Comparison of ENCODE assay signal across 8 cellular contexts in the genomic region with DNA sequence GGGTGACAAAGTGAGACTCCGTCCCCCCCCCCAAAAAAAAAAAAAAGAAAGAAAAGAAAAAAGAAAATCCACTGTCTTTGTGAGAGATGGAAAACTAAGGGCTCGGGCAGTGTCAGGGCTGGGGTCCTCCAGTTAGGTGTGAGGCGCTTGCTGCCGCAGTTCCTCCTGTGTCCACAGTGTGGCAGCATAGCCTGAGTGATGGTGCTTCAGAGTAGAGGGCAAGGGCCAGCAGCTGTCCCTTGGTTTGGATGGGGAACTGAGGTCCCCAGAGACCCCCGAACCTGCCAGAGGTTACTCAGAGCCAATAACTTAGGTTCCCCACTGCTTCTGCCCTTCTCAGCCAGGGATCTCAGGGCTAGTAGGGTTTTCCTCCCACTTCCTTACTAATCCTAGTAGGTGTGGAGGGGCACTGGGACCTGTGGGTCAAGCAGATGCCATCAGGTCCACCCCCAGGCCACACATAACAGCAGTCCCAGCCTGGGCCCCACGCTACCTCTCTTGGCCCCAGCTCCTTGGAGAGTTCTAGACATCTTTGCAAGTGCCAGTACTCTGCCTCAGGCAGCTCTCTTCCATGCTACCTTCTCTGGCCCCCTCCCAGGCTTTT. TPM values are rescaled to one million over a fixed set of nuclear protein-coding genes. Genes with fewer than 3 reads are reported as not detected.
DNase-seq lines count a peak whose midpoint lies in the region; FAIRE-seq and TF ChIP-seq lines count a peak whose summit lies in the region.

No MANE protein-coding gene starts in this region.

- DNase-seq in D721Med (ENCODE audit: insufficient read length, low spot score) (peak; percentile 87), HUDEP-2 (lab: John Stamatoyannopoulos, UW; ENCODE audit: unreplicated experiment in 76 of 76) (peak in 64 of 76 experiments; percentile 4 to 79 (median 37)), SK-MEL-5 (ENCODE audit: low read depth, low spot score) (peak; percentile 76), glutamatergic neuron (peak; percentile 92), pons (ENCODE audit: low spot score) (peak; percentile 74), urothelium cell line (ENCODE audit: low spot score) (peak; percentile 83), putamen (ENCODE audit: low spot score) (no peak)
- DNase-seq in activated naive CD4-positive, alpha-beta T cell treated with anti-CD3 and anti-CD28 coated beads for 36 hours = peak; percentile 87

- intact Hi-C loops in activated naive CD4-positive, alpha-beta T cell treated with anti-CD3 and anti-CD28 coated beads for 36 hours (cut with micrococcal nuclease) = loop anchor here (1.0 to 10.0 kb wide), 3 partner anchors 41 to 347 kb away; partner anchors contain the start of gene FLII

- in situ Hi-C loops in SK-MEL-5 (cut with HindIII; ENCODE audit: low pct_unique_long_range_greater_than_20kb, low sequenced_read_pairs) = no loop called here

- H3K27me3 Mint-ChIP-seq in activated naive CD4-positive, alpha-beta T cell treated with anti-CD3 and anti-CD28 coated beads for 36 hours (ENCODE audit: low read depth) = no peaks in the 10 kb centered on the region
- peaks cover 7% of the 10 kb centered on the region for H3K27me3 Mint-ChIP-seq in glutamatergic neuron (ENCODE audit: unreplicated experiment)

- H3K9me3 Mint-ChIP-seq in activated naive CD4-positive, alpha-beta T cell treated with anti-CD3 and anti-CD28 coated beads for 36 hours = no peaks in the 10 kb centered on the region
- H3K9me3 Mint-ChIP-seq in glutamatergic neuron (ENCODE audit: unreplicated experiment) = peaks cover 2% of the 10 kb centered on the region

- H3K4me1 Mint-ChIP-seq in activated naive CD4-positive, alpha-beta T cell treated with anti-CD3 and anti-CD28 coated beads for 36 hours (ENCODE audit: low read depth) = no peaks in the 10 kb centered on the region
- peaks cover 11% of the 10 kb centered on the region for H3K4me1 Mint-ChIP-seq in glutamatergic neuron (ENCODE audit: low read depth, unreplicated experiment)

- no peak overlapping the region for H3K4me3 Mint-ChIP-seq in activated naive CD4-positive, alpha-beta T cell treated with anti-CD3 and anti-CD28 coated beads for 36 hours
- H3K4me3 Mint-ChIP-seq in glutamatergic neuron (ENCODE audit: unreplicated experiment) = no peak overlapping the region

- TF ChIP-seq CTCF in D721Med (IDR thresholded peaks at IDR 0.05; ENCODE audit: insufficient read depth, missing control alignments) (peak; percentile 61), glutamatergic neuron (IDR thresholded peaks at IDR 0.05; ENCODE audit: partially characterized antibody, unreplicated experiment) (peak; percentile 86)

- FAIRE-seq in D721Med (lab: Jason Lieb, UNC) = no peak
- no peak for FAIRE-seq in urothelium cell line (lab: Jason Lieb, UNC)

- no peak overlapping the region for H3K27ac Mint-ChIP-seq in activated naive CD4-positive, alpha-beta T cell treated with anti-CD3 and anti-CD28 coated beads for 36 hours
- no peak overlapping the region for H3K27ac Mint-ChIP-seq in glutamatergic neuron (ENCODE audit: unreplicated experiment)

- CTCF ChIA-PET in activated naive CD4-positive, alpha-beta T cell treated with anti-CD3 and anti-CD28 coated beads for 36 hours (lab: Charles Lee) = interaction anchor here (0.6 to 2.4 kb wide), 12 partner anchors 12 to 111 kb away, joined by 3 to 8 read pairs (median 4); partner anchors contain the start of gene ALKBH5

- H3K36me3 Mint-ChIP-seq in activated naive CD4-positive, alpha-beta T cell treated with anti-CD3 and anti-CD28 coated beads for 36 hours (ENCODE audit: low read depth) = no peaks in the 10 kb centered on the region
- H3K36me3 Mint-ChIP-seq in glutamatergic neuron (ENCODE audit: unreplicated experiment) = no peaks in the 10 kb centered on the region

RNA-seq across cellular contexts. Expression of gene LLGL1, which starts 7.9 kb away (rescaled TPM):
- total RNA-seq in SK-MEL-5 (2014; rRNA removed; shearing (Covaris generic)) = 16.9 and 18.0 TPM in 2 replicates
- polyA plus RNA-seq in SK-MEL-5 (2015; cell fraction: cytosol; rRNA removed) = 49.7 and 66.4 TPM in 2 replicates
- 23.5 and 29.6 TPM in 2 replicates for polyA plus RNA-seq in SK-MEL-5 (2015; cell fraction: nucleus; rRNA removed)
- 10 to 100 TPM; 14.8 to 15.0 TPM for total RNA-seq in activated naive CD4-positive, alpha-beta T cell treated with anti-CD3 and anti-CD28 coated beads for 36 hours
- 84.6 TPM for total RNA-seq in glutamatergic neuron (ENCODE audit: unreplicated experiment)

RNA-seq across cellular contexts. Expression of gene ALKBH5, which starts 33.9 kb away (rescaled TPM):
- total RNA-seq in SK-MEL-5 (2014; rRNA removed; shearing (Covaris generic)) = 85.5 and 97.6 TPM in 2 replicates
- polyA plus RNA-seq in SK-MEL-5 (2015; cell fraction: cytosol; rRNA removed) = 99.1 and 105 TPM in 2 replicates
- 19.7 and 21.3 TPM in 2 replicates for polyA plus RNA-seq in SK-MEL-5 (2015; cell fraction: nucleus; rRNA removed)
- 10 to 100 TPM; 83.4 to 86.7 TPM for total RNA-seq in activated naive CD4-positive, alpha-beta T cell treated with anti-CD3 and anti-CD28 coated beads for 36 hours
- 62.7 TPM for total RNA-seq in glutamatergic neuron (ENCODE audit: unreplicated experiment)

RNA-seq across cellular contexts. Expression of gene FLII, which starts 41.0 kb away (rescaled TPM):
- 96.0 and 113 TPM in 2 replicates for total RNA-seq in SK-MEL-5 (2014; rRNA removed; shearing (Covaris generic))
- 125 and 164 TPM in 2 replicates for polyA plus RNA-seq in SK-MEL-5 (2015; cell fraction: cytosol; rRNA removed)
- 327 and 369 TPM in 2 replicates for polyA plus RNA-seq in SK-MEL-5 (2015; cell fraction: nucleus; rRNA removed)
- 100 to 1,000 TPM; 326 to 328 TPM for total RNA-seq in activated naive CD4-positive, alpha-beta T cell treated with anti-CD3 and anti-CD28 coated beads for 36 hours
- 203 TPM for total RNA-seq in glutamatergic neuron (ENCODE audit: unreplicated experiment)

RNA-seq across cellular contexts. Expression of gene MIEF2, which starts 42.9 kb away (rescaled TPM):
- 5.4 TPM in 2 replicates for total RNA-seq in SK-MEL-5 (2014; rRNA removed; shearing (Covaris generic))
- 5.2 and 8.6 TPM in 2 replicates for polyA plus RNA-seq in SK-MEL-5 (2015; cell fraction: cytosol; rRNA removed)
- polyA plus RNA-seq in SK-MEL-5 (2015; cell fraction: nucleus; rRNA removed) = 8.6 and 9.4 TPM in 2 replicates
- 1 to 10 TPM; 6.0 to 7.1 TPM for total RNA-seq in activated naive CD4-positive, alpha-beta T cell treated with anti-CD3 and anti-CD28 coated beads for 36 hours
- 7.4 TPM for total RNA-seq in glutamatergic neuron (ENCODE audit: unreplicated experiment)
